Comparison of ENCODE assay signal across 16 cellular contexts in genomic region chr1:182408435-182409070, GRCh38. TPM values are rescaled to one million over a fixed set of nuclear protein-coding genes. Genes with fewer than 3 reads are reported as not detected.
A peak's percentile ranks its signal among the peaks of the same experiment; 100 is the strongest.
DNase-seq lines count a peak whose midpoint lies in the region; ATAC-seq and TF ChIP-seq lines count a peak whose summit lies in the region.
"Had no signal": no experiment of that assay in that cellular context is flagged by ENCODE, and none has a peak within 500 bp of the region (broad histone marks: within the 10 kb centered on the region; RNA-seq: fewer than 3 reads in every experiment).

No MANE protein-coding gene starts in this region.

- intact Hi-C loops in left colon (cut with DNase I, micrococcal nuclease) (no loop called here), left ventricle myocardium superior (cut with micrococcal nuclease) (no loop called here)

- H3K27ac ChIP-seq in BLaER1 treated with 17β-estradiol and CSF1 and Interleukin-3, amounts not matched to agents 10 nM and 100 nM = peak overlapping the region in 1 of 11 experiments; percentile 3; a peak in 2 of 22 replicates
- peak overlapping the region; percentile 53 to 70 for H3K27ac ChIP-seq in mucosa of rectum (ENCODE audit: low read depth in 2 of 2, low read length in 2 of 2)

- no peaks in the 10 kb centered on the region for H3K36me3 ChIP-seq in BLaER1 treated with 17β-estradiol and CSF1 and Interleukin-3, amounts not matched to agents 10 nM and 100 nM
- no peaks in the 10 kb centered on the region for H3K36me3 ChIP-seq in mucosa of rectum (ENCODE audit: control insufficient read depth in 2 of 2, insufficient read depth in 2 of 2, low read length in 2 of 2)

- no peak overlapping the region for H3K4me3 Mint-ChIP-seq in WTC11
- H3K4me3 Mint-ChIP-seq: CD14-positive monocyte had no signal

- CTCF ChIA-PET in WTC11 (lab: Charles Lee) = interaction anchor here (1.0 to 2.0 kb wide), 3 partner anchors 9 to 328 kb away, joined by 4 to 5 read pairs (median 4); no protein-coding TSS in a partner anchor

- ATAC-seq in WTC11 (peak; percentile 86), left colon (peak; percentile 93), left ventricle myocardium superior (no peak), HG02759 (IDR thresholded peaks at IDR 0.05; ENCODE audit: unreplicated experiment) (no peak), GM21717 (IDR thresholded peaks at IDR 0.05; ENCODE audit: unreplicated experiment) (no peak), HG03439 (IDR thresholded peaks at IDR 0.05; ENCODE audit: unreplicated experiment) (no peak)

- peaks cover 0 to 33% (median 25%) of the 10 kb centered on the region in 10 experiments; a peak in 16 of 20 replicates for H3K4me1 ChIP-seq in BLaER1 treated with 17β-estradiol and CSF1 and Interleukin-3, amounts not matched to agents 10 nM and 100 nM
- peaks cover 6 to 14% of the 10 kb centered on the region in 2 donors for H3K4me1 ChIP-seq in mucosa of rectum (ENCODE audit: control insufficient read depth in 2 of 2, insufficient read depth in 2 of 2, low read length in 2 of 2)
- H3K4me1 ChIP-seq: Caco-2 had no signal

- H3K4me1 Mint-ChIP-seq in WTC11 = peaks cover 6% of the 10 kb centered on the region; the same call in 1 of the 2 replicates
- H3K4me1 Mint-ChIP-seq: CD14-positive monocyte had no signal

- H3K9me3 ChIP-seq in BLaER1 treated with 17β-estradiol and CSF1 and Interleukin-3, amounts not matched to agents 10 nM and 100 nM (replicated peaks in 1 of 11) = peaks cover 6 to 10% (median 7%) of the 10 kb centered on the region in 11 experiments; a peak in 13 of 22 replicates
- no peaks in the 10 kb centered on the region for H3K9me3 ChIP-seq in mucosa of rectum (ENCODE audit: control insufficient read depth in 2 of 2, low read length in 2 of 2)

- H3K27me3 Mint-ChIP-seq in WTC11 (ENCODE audit: low read depth) = no peaks in the 10 kb centered on the region

- no peaks in the 10 kb centered on the region for H3K27me3 ChIP-seq in BLaER1 treated with 17β-estradiol and CSF1 and Interleukin-3, amounts not matched to agents 10 nM and 100 nM
- no peaks in the 10 kb centered on the region for H3K27me3 ChIP-seq in mucosa of rectum (ENCODE audit: control insufficient read depth in 2 of 2, insufficient read depth in 2 of 2, low read length in 2 of 2)

- no peak overlapping the region for H3K9ac ChIP-seq in BLaER1 treated with 17β-estradiol and CSF1 and Interleukin-3, amounts not matched to agents 10 nM and 100 nM
- H3K9ac ChIP-seq in mucosa of rectum (ENCODE audit: low read depth in 1 of 2, low read length in 2 of 2) = no peak overlapping the region

- DNase-seq in WTC11 (ENCODE audit: low spot score) (no peak), left colon (peak; percentile 53 to 70), left ventricle myocardium superior (no peak)
- DNase-seq: Caco-2, KBM-7, NCI-H1092 had no signal

- H3K9me3 Mint-ChIP-seq in WTC11 = peaks cover 14% of the 10 kb centered on the region

- POLR2A ChIA-PET in WTC11 (lab: Charles Lee) = no interaction called here

- H3K27ac Mint-ChIP-seq in WTC11 = no peak overlapping the region
- H3K27ac Mint-ChIP-seq: CD14-positive monocyte had no signal

- peaks cover 6% of the 10 kb centered on the region for H3K36me3 Mint-ChIP-seq in WTC11
- H3K36me3 Mint-ChIP-seq: CD14-positive monocyte had no signal

- no peak for TF ChIP-seq CTCF in WTC11 (IDR thresholded peaks at IDR 0.05)

- H4K20me1 ChIP-seq in BLaER1 treated with 17β-estradiol and CSF1 and Interleukin-3, amounts not matched to agents 10 nM and 100 nM = no peaks in the 10 kb centered on the region

- peak overlapping the region in 9 of 11 experiments; percentile 43 to 71 (median 65); a peak in 18 of 22 replicates for H3K4me2 ChIP-seq in BLaER1 treated with 17β-estradiol and CSF1 and Interleukin-3, amounts not matched to agents 10 nM and 100 nM

- no peak overlapping the region for H3K4me3 ChIP-seq in BLaER1 treated with 17β-estradiol and CSF1 and Interleukin-3, amounts not matched to agents 10 nM and 100 nM
- peak overlapping the region in 1 of 2 donors; percentile 14 for H3K4me3 ChIP-seq in mucosa of rectum (ENCODE audit: low read length in 2 of 2)

TF ChIP-seq in WTC11, 78 proteins besides CTCF, POLR2A, EP300 and RAD21 (continues in another document):
- TF ChIP-seq ZNF219 (CRISPR knock-in tag; IDR thresholded peaks at IDR 0.05; ENCODE audit: borderline replicate concordance) = no peak
- TF ChIP-seq FOXP1 (CRISPR knock-in tag; IDR thresholded peaks at IDR 0.05; ENCODE audit: borderline replicate concordance) = no peak
- no peak for TF ChIP-seq ELF4 (CRISPR knock-in tag; IDR thresholded peaks at IDR 0.05; ENCODE audit: low read depth)
- TF ChIP-seq ZBTB21 (CRISPR knock-in tag; IDR thresholded peaks at IDR 0.05; ENCODE audit: borderline replicate concordance) = no peak
- no peak for TF ChIP-seq ZNF281 (CRISPR knock-in tag; IDR thresholded peaks at IDR 0.05)
- no peak for TF ChIP-seq IRF2 (CRISPR knock-in tag; IDR thresholded peaks at IDR 0.05; ENCODE audit: borderline replicate concordance, low read depth)
- TF ChIP-seq FOXP4 (CRISPR knock-in tag; IDR thresholded peaks at IDR 0.05) = no peak
- no peak for TF ChIP-seq HMGA2 (CRISPR knock-in tag; IDR thresholded peaks at IDR 0.05)
- no peak for TF ChIP-seq ZNF512 (CRISPR knock-in tag; IDR thresholded peaks at IDR 0.05; ENCODE audit: borderline replicate concordance)
- TF ChIP-seq ZNF425 (CRISPR knock-in tag; conservative IDR thresholded peaks at IDR 0.05) = no peak
- no peak for TF ChIP-seq NFATC4 (CRISPR knock-in tag; IDR thresholded peaks at IDR 0.05)

RNA-seq across cellular contexts. Expression of gene TEDDM1, which starts 8.1 kb away (rescaled TPM):
- total RNA-seq in WTC11 (2021) (not detected in 3 replicates), left colon (not detected), left ventricle myocardium superior (not detected)
- total RNA-seq: A172, Caco-2, G401, HT1080, M059J had no signal

RNA-seq across cellular contexts. Expression of gene GLUL, which starts 17.0 kb away (rescaled TPM):
- total RNA-seq in WTC11 (2021) (240 to 284 TPM (median 269 TPM) in 3 replicates), left colon (100 to 1,000 TPM; 436 to 776 TPM), left ventricle myocardium superior (377 TPM)

RNA-seq across cellular contexts. Expression of gene RGSL1, which starts 41.4 kb away (rescaled TPM):
- total RNA-seq in WTC11 (2021) = not detected in 3 replicates
- not detected for total RNA-seq in left colon
- not detected for total RNA-seq in left ventricle myocardium superior
- total RNA-seq: A172, Caco-2, G401, M059J had no signal

Comparison
In these comparisons a context has a peak if more than half of its experiments do, and no peak if none do; other contexts are left out.
1. ATAC-seq: peak in WTC11 (single experiment) and left colon (single experiment); none in left ventricle myocardium superior (single experiment), HG02759 (single experiment), GM21717 (single experiment) and HG03439 (single experiment).
2. DNase-seq: peak in left colon (2 of 2); none in WTC11 (single experiment) and left ventricle myocardium superior (single experiment).